11 cellular contexts compared by ENCODE assay signal in the genomic region with DNA sequence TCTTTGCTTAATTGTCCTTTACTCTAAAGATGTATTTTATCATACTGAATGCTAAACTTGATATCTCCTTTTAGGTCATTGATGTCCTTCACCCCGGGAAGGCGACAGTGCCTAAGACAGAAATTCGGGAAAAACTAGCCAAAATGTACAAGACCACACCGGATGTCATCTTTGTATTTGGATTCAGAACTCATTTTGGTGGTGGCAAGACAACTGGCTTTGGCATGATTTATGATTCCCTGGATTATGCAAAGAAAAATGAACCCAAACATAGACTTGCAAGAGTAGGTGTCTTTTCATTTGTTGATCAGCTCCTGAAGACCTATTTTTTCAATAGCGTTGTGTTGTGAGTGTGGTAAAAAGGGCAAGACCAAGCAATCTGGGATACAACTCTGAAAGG. TPM values are rescaled to one million over a fixed set of nuclear protein-coding genes. Genes with fewer than 3 reads are reported as not detected.
DNase-seq lines count a peak whose midpoint lies in the region; ATAC-seq and TF ChIP-seq lines count a peak whose summit lies in the region.
"Had no signal": no experiment of that assay in that cellular context is flagged by ENCODE, and none has a peak within 500 bp of the region (broad histone marks: within the 10 kb centered on the region; RNA-seq: fewer than 3 reads in every experiment).

No MANE protein-coding gene starts in this region.

- ATAC-seq in activated T-cell treated with anti-CD3 and anti-CD28 coated beads, Interleukin-2, amount 50 U/mL, for 4 hours = no peak
- ATAC-seq in WTC11 = no peak
- no peak for ATAC-seq in stimulated activated naive B cell treated with anti-CD40 and anti-IgM and Interleukin-4, amounts not matched to agents 10 μg/mL and 1 μg/mL and 100 μg/mL, for 72 hours (replicated peaks)
- ATAC-seq in body of pancreas = no peak
- ATAC-seq in HG02970 (IDR thresholded peaks at IDR 0.05; ENCODE audit: low FRiP score, unreplicated experiment) = no peak
- ATAC-seq: gastroesophageal sphincter had no signal

- intact Hi-C loops in body of pancreas (cut with DNase I) (no loop called here), thyroid gland (cut with DNase I) (no loop called here)

- peak overlapping the region; percentile 97 for H3K4me3 Mint-ChIP-seq in activated T-cell treated with anti-CD3 and anti-CD28 coated beads, Interleukin-2, amount 50 U/mL, for 4 hours
- peak overlapping the region; percentile 86 for H3K4me3 Mint-ChIP-seq in WTC11
- H3K4me3 Mint-ChIP-seq in glutamatergic neuron (ENCODE audit: unreplicated experiment) = peak overlapping the region; percentile 31
- H3K4me3 Mint-ChIP-seq in stimulated activated naive B cell treated with anti-CD40 and anti-IgM and Interleukin-4, amounts not matched to agents 10 μg/mL and 1 μg/mL and 100 μg/mL, for 72 hours = peak overlapping the region; percentile 90 to 97

- no peaks in the 10 kb centered on the region for H3K27me3 Mint-ChIP-seq in activated T-cell treated with anti-CD3 and anti-CD28 coated beads, Interleukin-2, amount 50 U/mL, for 4 hours (ENCODE audit: low read depth)
- H3K27me3 Mint-ChIP-seq in WTC11 (ENCODE audit: low read depth) = no peaks in the 10 kb centered on the region
- no peaks in the 10 kb centered on the region for H3K27me3 Mint-ChIP-seq in glutamatergic neuron (ENCODE audit: unreplicated experiment)
- H3K27me3 Mint-ChIP-seq in stimulated activated naive B cell treated with anti-CD40 and anti-IgM and Interleukin-4, amounts not matched to agents 10 μg/mL and 1 μg/mL and 100 μg/mL, for 72 hours = no peaks in the 10 kb centered on the region

- peaks cover 54% of the 10 kb centered on the region for H3K4me1 ChIP-seq in body of pancreas
- peaks cover 8 to 10% of the 10 kb centered on the region in 2 donors for H3K4me1 ChIP-seq in thyroid gland

- TF ChIP-seq CTCF in WTC11 (IDR thresholded peaks at IDR 0.05) = no peak
- TF ChIP-seq CTCF in glutamatergic neuron (IDR thresholded peaks at IDR 0.05; ENCODE audit: partially characterized antibody, unreplicated experiment) = no peak
- TF ChIP-seq CTCF in body of pancreas (IDR thresholded peaks at IDR 0.05) = no peak
- TF ChIP-seq CTCF in thyroid gland (IDR thresholded peaks at IDR 0.05) = no peak

- H3K9me3 ChIP-seq in body of pancreas (no peaks in the 10 kb centered on the region), thyroid gland (no peaks in the 10 kb centered on the region)
- H3K9me3 ChIP-seq: gastroesophageal sphincter, stomach had no signal

- POLR2A ChIA-PET in WTC11 (lab: Charles Lee) = no interaction called here

- H3K4me3 ChIP-seq in body of pancreas (no peak overlapping the region), thyroid gland (replicated peaks in 1 of 3) (no peak overlapping the region)

- H3K36me3 Mint-ChIP-seq in activated T-cell treated with anti-CD3 and anti-CD28 coated beads, Interleukin-2, amount 50 U/mL, for 4 hours (ENCODE audit: insufficient read depth) = peaks cover 57% of the 10 kb centered on the region
- peaks cover 63% of the 10 kb centered on the region for H3K36me3 Mint-ChIP-seq in WTC11
- H3K36me3 Mint-ChIP-seq in glutamatergic neuron (ENCODE audit: unreplicated experiment) = no peaks in the 10 kb centered on the region
- H3K36me3 Mint-ChIP-seq in stimulated activated naive B cell treated with anti-CD40 and anti-IgM and Interleukin-4, amounts not matched to agents 10 μg/mL and 1 μg/mL and 100 μg/mL, for 72 hours = peaks cover 37 to 53% of the 10 kb centered on the region in 2 donors

- no peaks in the 10 kb centered on the region for H3K9me3 Mint-ChIP-seq in activated T-cell treated with anti-CD3 and anti-CD28 coated beads, Interleukin-2, amount 50 U/mL, for 4 hours
- no peaks in the 10 kb centered on the region for H3K9me3 Mint-ChIP-seq in WTC11
- H3K9me3 Mint-ChIP-seq in glutamatergic neuron (ENCODE audit: unreplicated experiment) = no peaks in the 10 kb centered on the region
- no peaks in the 10 kb centered on the region for H3K9me3 Mint-ChIP-seq in stimulated activated naive B cell treated with anti-CD40 and anti-IgM and Interleukin-4, amounts not matched to agents 10 μg/mL and 1 μg/mL and 100 μg/mL, for 72 hours

- DNase-seq in activated T-cell treated with anti-CD3 and anti-CD28 coated beads, Interleukin-2, amount 50 U/mL, for 4 hours = no peak
- no peak for DNase-seq in activated T-cell treated with anti-CD3 and anti-CD28 coated beads, Interleukin-2, amount 50 U/mL, for 1 hour
- DNase-seq in WTC11 (ENCODE audit: low spot score) (no peak), glutamatergic neuron (no peak), body of pancreas (no peak), thyroid gland (no peak)
- no peak for DNase-seq in stimulated activated naive B cell treated with anti-CD40 and anti-IgM and Interleukin-4, amounts not matched to agents 10 μg/mL and 1 μg/mL and 100 μg/mL, for 72 hours
- DNase-seq: activated effector memory CD4-positive, alpha-beta T cell treated with Interleukin-2 at 50 U/mL for 16 hours; stomach had no signal

- H3K27me3 ChIP-seq in body of pancreas (no peaks in the 10 kb centered on the region), thyroid gland (no peaks in the 10 kb centered on the region)
- H3K27me3 ChIP-seq: gastroesophageal sphincter, stomach had no signal

- peak overlapping the region; percentile 91 for H3K27ac Mint-ChIP-seq in WTC11
- no peak overlapping the region for H3K27ac Mint-ChIP-seq in glutamatergic neuron (ENCODE audit: unreplicated experiment)
- H3K27ac Mint-ChIP-seq in stimulated activated naive B cell treated with anti-CD40 and anti-IgM and Interleukin-4, amounts not matched to agents 10 μg/mL and 1 μg/mL and 100 μg/mL, for 72 hours = peak overlapping the region; percentile 97

- TF ChIP-seq POLR2A in body of pancreas (IDR thresholded peaks at IDR 0.05) (no peak), thyroid gland (IDR thresholded peaks at IDR 0.05) (no peak)

- WGBS in body of pancreas, 2 donors = 69 to 73% methylated on average over 5 of the region's 5 CpGs
- 86 to 90% methylated on average over 5 of the region's 5 CpGs for WGBS in thyroid gland, 2 donors

- CTCF ChIA-PET in WTC11 (lab: Charles Lee) = interaction anchor here (1.6 kb wide), 1 partner anchor 10 kb away, joined by 6 read pairs; no protein-coding TSS in a partner anchor

- peaks cover 50% of the 10 kb centered on the region for H3K4me1 Mint-ChIP-seq in activated T-cell treated with anti-CD3 and anti-CD28 coated beads, Interleukin-2, amount 50 U/mL, for 4 hours (ENCODE audit: low read depth)
- H3K4me1 Mint-ChIP-seq in WTC11 (peaks cover 57% of the 10 kb centered on the region), glutamatergic neuron (ENCODE audit: low read depth, unreplicated experiment) (peaks cover 10% of the 10 kb centered on the region)
- H3K4me1 Mint-ChIP-seq in stimulated activated naive B cell treated with anti-CD40 and anti-IgM and Interleukin-4, amounts not matched to agents 10 μg/mL and 1 μg/mL and 100 μg/mL, for 72 hours = peaks cover 33 to 53% of the 10 kb centered on the region in 2 donors

- no peak overlapping the region for H3K27ac ChIP-seq in body of pancreas
- H3K27ac ChIP-seq in thyroid gland = no peak overlapping the region

- H3K36me3 ChIP-seq in body of pancreas (replicated peaks in 1 of 2; ENCODE audit: insufficient read depth in 1 of 2, low read depth in 2 of 2) (peaks cover 0 to 14% of the 10 kb centered on the region in 2 donors), thyroid gland (peaks cover 51% of the 10 kb centered on the region in 2 donors)

TF ChIP-seq in WTC11, 78 proteins besides CTCF, POLR2A, EP300 and RAD21:
- TF ChIP-seq ZNF317 (CRISPR knock-in tag; IDR thresholded peaks at IDR 0.05; ENCODE audit: borderline replicate concordance, low read depth) = no peak
- no peak for TF ChIP-seq TP53 (CRISPR knock-in tag; IDR thresholded peaks at IDR 0.05)
- TF ChIP-seq JUN (CRISPR knock-in tag; IDR thresholded peaks at IDR 0.05) = no peak
- TF ChIP-seq, protein P1, sequence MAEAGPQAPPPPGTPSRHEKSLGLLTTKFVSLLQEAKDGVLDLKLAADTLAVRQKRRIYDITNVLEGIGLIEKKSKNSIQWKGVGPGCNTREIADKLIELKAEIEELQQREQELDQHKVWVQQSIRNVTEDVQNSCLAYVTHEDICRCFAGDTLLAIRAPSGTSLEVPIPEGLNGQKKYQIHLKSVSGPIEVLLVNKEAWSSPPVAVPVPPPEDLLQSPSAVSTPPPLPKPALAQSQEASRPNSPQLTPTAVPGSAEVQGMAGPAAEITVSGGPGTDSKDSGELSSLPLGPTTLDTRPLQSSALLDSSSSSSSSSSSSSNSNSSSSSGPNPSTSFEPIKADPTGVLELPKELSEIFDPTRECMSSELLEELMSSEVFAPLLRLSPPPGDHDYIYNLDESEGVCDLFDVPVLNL (CRISPR knock-in tag; IDR thresholded peaks at IDR 0.05; ENCODE audit: borderline replicate concordance, low read depth) = no peak
- TF ChIP-seq ELF4 (CRISPR knock-in tag; IDR thresholded peaks at IDR 0.05; ENCODE audit: low read depth) = no peak
- TF ChIP-seq, protein P2, sequence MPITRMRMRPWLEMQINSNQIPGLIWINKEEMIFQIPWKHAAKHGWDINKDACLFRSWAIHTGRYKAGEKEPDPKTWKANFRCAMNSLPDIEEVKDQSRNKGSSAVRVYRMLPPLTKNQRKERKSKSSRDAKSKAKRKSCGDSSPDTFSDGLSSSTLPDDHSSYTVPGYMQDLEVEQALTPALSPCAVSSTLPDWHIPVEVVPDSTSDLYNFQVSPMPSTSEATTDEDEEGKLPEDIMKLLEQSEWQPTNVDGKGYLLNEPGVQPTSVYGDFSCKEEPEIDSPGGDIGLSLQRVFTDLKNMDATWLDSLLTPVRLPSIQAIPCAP (CRISPR knock-in tag; IDR thresholded peaks at IDR 0.05) = no peak

RNA-seq across cellular contexts. Expression of a gene that starts 1.8 kb away (rescaled TPM):
- total RNA-seq in activated T-cell treated with anti-CD3 and anti-CD28 coated beads, Interleukin-2, amount 50 U/mL, for 4 hours = 1,000 to 10,000 TPM; 1,842 to 2,104 (median 1,901) TPM
- 1,819 to 2,002 TPM (median 1,916 TPM) in 3 replicates for total RNA-seq in WTC11 (2021)
- 691 TPM for total RNA-seq in glutamatergic neuron (ENCODE audit: unreplicated experiment)
- total RNA-seq in body of pancreas = 1,000 to 10,000 TPM; 1,428 to 1,609 TPM
- 1,000 to 10,000 TPM; 1,742 to 3,992 (median 2,045) TPM for total RNA-seq in thyroid gland

RNA-seq across cellular contexts. Expression of a gene that starts 6.1 kb away (rescaled TPM):
- total RNA-seq in activated T-cell treated with anti-CD3 and anti-CD28 coated beads, Interleukin-2, amount 50 U/mL, for 4 hours = 10 to 100 TPM; 30.7 to 33.7 (median 31.0) TPM
- total RNA-seq in WTC11 (2021) = 27.5 to 32.2 TPM (median 27.9 TPM) in 3 replicates
- 41.0 TPM for total RNA-seq in glutamatergic neuron (ENCODE audit: unreplicated experiment)
- 10 to 100 TPM in 1 of 2 donors, 1 to 10 TPM in 1; 7.9 to 10.4 TPM for total RNA-seq in body of pancreas
- 10 to 100 TPM; 14.5 to 21.5 (median 16.6) TPM for total RNA-seq in thyroid gland

Comparison
In these comparisons a context has a peak if more than half of its experiments do, and no peak if none do; other contexts are left out.
1. H3K4me3 Mint-ChIP-seq: peak in every context shown above with its lines; median percentile 97 in activated T-cell treated with anti-CD3 and anti-CD28 coated beads, Interleukin-2, amount 50 U/mL, for 4 hours; 94 in stimulated activated naive B cell treated with anti-CD40 and anti-IgM and Interleukin-4, amounts not matched to agents 10 μg/mL and 1 μg/mL and 100 μg/mL, for 72 hours; 86 in WTC11; 31 in glutamatergic neuron.